Comparison of ENCODE assay signal across 19 cellular contexts in genomic region chr5:2530609-2531008, GRCh38.
A peak's percentile ranks its signal among the peaks of the same experiment; 100 is the strongest.
DNase-seq lines count a peak whose midpoint lies in the region; ATAC-seq and TF ChIP-seq lines count a peak whose summit lies in the region.
"Had no signal": no experiment of that assay in that cellular context is flagged by ENCODE, and none has a peak within 500 bp of the region (broad histone marks: within the 10 kb centered on the region; RNA-seq: fewer than 3 reads in every experiment).

No MANE protein-coding gene starts in this region.

- no peak for ATAC-seq in GM21367 (IDR thresholded peaks at IDR 0.05; ENCODE audit: unreplicated experiment)
- ATAC-seq: GM12878, GM23338 had no signal

- TF ChIP-seq CTCF in right atrium auricular region (IDR thresholded peaks at IDR 0.05) (no peak), left ventricle myocardium inferior (IDR thresholded peaks at IDR 0.05; ENCODE audit: borderline replicate concordance) (no peak), coronary artery (IDR thresholded peaks at IDR 0.05) (no peak), type B pancreatic cell (conservative IDR thresholded peaks at IDR 0.05) (no peak)

- peaks cover 17% of the 10 kb centered on the region for H3K27me3 Mint-ChIP-seq in type B pancreatic cell

- DNase-seq in right atrium auricular region (ENCODE audit: low spot score) (peak; percentile 44), left ventricle myocardium inferior (no peak), coronary artery (ENCODE audit: low spot score) (peak; percentile 50), islet precursor cell (peak; percentile 27), type B pancreatic cell (ENCODE audit: extremely low spot score, unreplicated experiment) (peak; percentile 44), glomerular visceral epithelial cell (ENCODE audit: extremely low spot score) (no peak), iPS-NIHi11 (ENCODE audit: low spot score) (no peak)
- DNase-seq: CD4-positive, alpha-beta T cell; CD8-positive, alpha-beta memory T cell; DMS 273 treated with DMSO at 0.1 percent for 48 hours; DMS79; EL; GDM1; HFFc6 had no signal

- H3K4me1 Mint-ChIP-seq in type B pancreatic cell (ENCODE audit: unreplicated experiment): no peaks in the 10 kb centered on the region
- H3K4me1 Mint-ChIP-seq: CD14-positive monocyte; CD8-positive, alpha-beta memory T cell; GM23338 had no signal

- no peaks in the 10 kb centered on the region for H3K36me3 Mint-ChIP-seq in type B pancreatic cell
- H3K36me3 Mint-ChIP-seq: CD14-positive monocyte; CD8-positive, alpha-beta memory T cell had no signal

- H3K9me3 ChIP-seq in right atrium auricular region: peaks cover 0 to 10% of the 10 kb centered on the region in 2 donors
- peaks cover 13% of the 10 kb centered on the region for H3K9me3 ChIP-seq in left ventricle myocardium inferior (replicated peaks)
- H3K9me3 ChIP-seq: HAP-1 had no signal

- H3K27ac ChIP-seq in right atrium auricular region (no peak overlapping the region), left ventricle myocardium inferior (replicated peaks) (no peak overlapping the region), coronary artery (no peak overlapping the region)

- H3K4me3 ChIP-seq in right atrium auricular region (no peak overlapping the region), left ventricle myocardium inferior (no peak overlapping the region), coronary artery (no peak overlapping the region)
- H3K4me3 ChIP-seq: GM12878, GM23338, HAP-1 had no signal

- peaks cover 6% of the 10 kb centered on the region for H3K9me3 Mint-ChIP-seq in type B pancreatic cell

- H3K27ac Mint-ChIP-seq in type B pancreatic cell: no peak overlapping the region
- H3K27ac Mint-ChIP-seq: CD14-positive monocyte; CD4-positive, alpha-beta T cell; CD8-positive, alpha-beta memory T cell; GM23338; HFFc6 had no signal

- no peaks in the 10 kb centered on the region for H3K27me3 ChIP-seq in right atrium auricular region
- peaks cover 82% of the 10 kb centered on the region for H3K27me3 ChIP-seq in left ventricle myocardium inferior (ENCODE audit: low read depth)

- H3K4me1 ChIP-seq in right atrium auricular region (no peaks in the 10 kb centered on the region), left ventricle myocardium inferior (no peaks in the 10 kb centered on the region)
- H3K4me1 ChIP-seq: HAP-1 had no signal

- H3K36me3 ChIP-seq in right atrium auricular region: no peaks in the 10 kb centered on the region
- H3K36me3 ChIP-seq in left ventricle myocardium inferior: no peaks in the 10 kb centered on the region
- H3K36me3 ChIP-seq: HAP-1 had no signal

- H3K4me3 Mint-ChIP-seq in type B pancreatic cell: no peak overlapping the region
- H3K4me3 Mint-ChIP-seq: CD14-positive monocyte; CD4-positive, alpha-beta T cell; CD8-positive, alpha-beta memory T cell; GM23338; HFFc6 had no signal

- intact Hi-C loops in left ventricle myocardium inferior (cut with micrococcal nuclease): no loop called here

Comparison
In these comparisons a context has a peak if more than half of its experiments do, and no peak if none do; other contexts are left out.
1. DNase-seq: peak in right atrium auricular region (single experiment), coronary artery (single experiment), islet precursor cell (single experiment) and type B pancreatic cell (single experiment); none in left ventricle myocardium inferior (single experiment), glomerular visceral epithelial cell (single experiment) and iPS-NIHi11 (single experiment).